Comparison of ENCODE assay signal across 16 cellular contexts in genomic region chr18:79590191-79591039, GRCh38.
DNase-seq lines count a peak whose midpoint lies in the region; ATAC-seq, FAIRE-seq and TF ChIP-seq lines count a peak whose summit lies in the region.
"Had no signal": no experiment of that assay in that cellular context is flagged by ENCODE, and none has a peak within 500 bp of the region (broad histone marks: within the 10 kb centered on the region; RNA-seq: fewer than 3 reads in every experiment).

No MANE protein-coding gene starts in this region.

- H3K9me3 Mint-ChIP-seq in chondrocyte (ENCODE audit: low read depth) (peaks cover 23% of the 10 kb centered on the region), mesothelial cell of epicardium (peaks cover 17% of the 10 kb centered on the region)
- peaks cover 0 to 1% of the 10 kb centered on the region in 2 donors for H3K9me3 Mint-ChIP-seq in activated T-cell treated with anti-CD3 and anti-CD28 coated beads, Interleukin-2, amount 50 U/mL, for 72 hours
- H3K9me3 Mint-ChIP-seq: activated T-helper 17 cell treated with anti-CD3 and anti-CD28 coated beads, Interleukin-2, amount 50 U/mL, for 72 hours had no signal

- POLR2A ChIA-PET in HepG2 (lab: Yijun Ruan, JAX), result no interaction called here

- H3K9me3 ChIP-seq in HepG2 (ENCODE audit: low read length) (no peaks in the 10 kb centered on the region), smooth muscle cell (replicated peaks; ENCODE audit: low read depth) (no peaks in the 10 kb centered on the region)

- H3K4me1 Mint-ChIP-seq in chondrocyte (ENCODE audit: low read depth) (peaks cover 25% of the 10 kb centered on the region), mesothelial cell of epicardium (peaks cover 13% of the 10 kb centered on the region)
- no peaks in the 10 kb centered on the region for H3K4me1 Mint-ChIP-seq in activated T-cell treated with anti-CD3 and anti-CD28 coated beads, Interleukin-2, amount 50 U/mL, for 72 hours (ENCODE audit: low read depth)
- H3K4me1 Mint-ChIP-seq: activated T-helper 17 cell treated with anti-CD3 and anti-CD28 coated beads, Interleukin-2, amount 50 U/mL, for 72 hours; natural killer cell had no signal

- TF ChIP-seq CTCF in chondrocyte (IDR thresholded peaks at IDR 0.05) (no peak), HepG2 (CRISPR knock-in tag; IDR thresholded peaks at IDR 0.05) (no peak), smooth muscle cell (IDR thresholded peaks at IDR 0.05; ENCODE audit: borderline replicate concordance, insufficient read depth, poor library complexity, severe bottlenecking) (no peak), mesothelial cell of epicardium (IDR thresholded peaks at IDR 0.05; ENCODE audit: unreplicated experiment) (no peak)

- H2AFZ ChIP-seq in HepG2 (ENCODE audit: low read length), result no peak overlapping the region
- no peak overlapping the region for H2AFZ ChIP-seq in smooth muscle cell (ENCODE audit: low read depth)

- TF ChIP-seq RAD21 in HepG2 (CRISPR knock-in tag; IDR thresholded peaks at IDR 0.05), result no peak

- H3K4me3 ChIP-seq in HepG2 (replicated peaks in 1 of 3; ENCODE audit: insufficient read depth in 1 of 3, low read depth in 2 of 3, low read length in 3 of 3) (no peak overlapping the region; a peak in 1 of 6 replicates), smooth muscle cell (no peak overlapping the region)

- intact Hi-C loops in HepG2 (cut with micrococcal nuclease; ENCODE audit: unreplicated experiment), result no loop called here

- H3K9ac ChIP-seq in HepG2 (ENCODE audit: insufficient read depth, low read depth, low read length), result no peak overlapping the region
- peak overlapping the region; percentile 93 for H3K9ac ChIP-seq in smooth muscle cell (ENCODE audit: low read depth)

- no peak for TF ChIP-seq EP300 in HepG2 (IDR thresholded peaks at IDR 0.05; ENCODE audit: low read depth in 2 of 2, low read length in 2 of 2)
- no peak for TF ChIP-seq EP300 in HepG2 (CRISPR knock-in tag; IDR thresholded peaks at IDR 0.05; ENCODE audit: borderline replicate concordance)

- H3K4me1 ChIP-seq in HepG2 (ENCODE audit: insufficient read depth, low read length), result peaks cover 43% of the 10 kb centered on the region
- H3K4me1 ChIP-seq in smooth muscle cell (ENCODE audit: low read depth), result peaks cover 7% of the 10 kb centered on the region

- CTCF ChIA-PET in HepG2 (lab: Yijun Ruan, JAX; ENCODE audit: low intra/inter-chr PET ratio, low total read pairs), result no interaction called here

- DNase-seq in NCI-H1417 (lab: John Stamatoyannopoulos, UW) (peak in 2 of 3 experiments; percentile 82 to 84), chondrocyte (ENCODE audit: low spot score) (peak; percentile 88), HepG2 (ENCODE audit: low spot score) (no peak), smooth muscle cell (lab: John Stamatoyannopoulos, UW; ENCODE audit: unreplicated experiment) (no peak), mesothelial cell of epicardium (ENCODE audit: low spot score in 2 of 2, unreplicated experiment in 2 of 2) (no peak)
- DNase-seq in activated T-cell treated with anti-CD3 and anti-CD28 coated beads, Interleukin-2, amount 50 U/mL, for 72 hours, result no peak
- DNase-seq: activated CD8-positive, alpha-beta T cell treated with anti-CD3 and anti-CD28 coated beads for 36 hours; natural killer cell; NCI-H187 treated with DMSO at 0.1 percent for 48 hours; NCI-H524 treated with DMSO at 0.1 percent for 48 hours had no signal

- H3K36me3 ChIP-seq in HepG2 (replicated peaks in 1 of 2; ENCODE audit: control insufficient read depth in 1 of 2, insufficient read depth in 2 of 2, low read length in 2 of 2) (no peaks in the 10 kb centered on the region), smooth muscle cell (ENCODE audit: low read depth) (no peaks in the 10 kb centered on the region)

- H4K20me1 ChIP-seq in HepG2 (ENCODE audit: insufficient read depth, low read length) (no peaks in the 10 kb centered on the region), smooth muscle cell (ENCODE audit: low read depth) (no peaks in the 10 kb centered on the region)

- ATAC-seq in HepG2, result peak; percentile 21
- ATAC-seq in activated T-cell treated with anti-CD3 and anti-CD28 coated beads, Interleukin-2, amount 50 U/mL, for 72 hours (replicated peaks in 1 of 2), result no peak
- ATAC-seq in HG03457 (IDR thresholded peaks at IDR 0.05; ENCODE audit: unreplicated experiment), result no peak
- no peak for ATAC-seq in GM21390 (IDR thresholded peaks at IDR 0.05; ENCODE audit: unreplicated experiment)
- ATAC-seq: activated CD8-positive, alpha-beta T cell treated with anti-CD3 and anti-CD28 coated beads for 36 hours; activated T-helper 17 cell treated with anti-CD3 and anti-CD28 coated beads, Interleukin-2, amount 50 U/mL, for 72 hours; natural killer cell had no signal

- no peak overlapping the region for H3K4me3 Mint-ChIP-seq in chondrocyte (ENCODE audit: unreplicated experiment)
- H3K4me3 Mint-ChIP-seq in activated T-cell treated with anti-CD3 and anti-CD28 coated beads, Interleukin-2, amount 50 U/mL, for 72 hours, result no peak overlapping the region
- H3K4me3 Mint-ChIP-seq in mesothelial cell of epicardium, result no peak overlapping the region
- H3K4me3 Mint-ChIP-seq: activated CD8-positive, alpha-beta T cell treated with anti-CD3 and anti-CD28 coated beads for 36 hours; activated T-helper 17 cell treated with anti-CD3 and anti-CD28 coated beads, Interleukin-2, amount 50 U/mL, for 72 hours; natural killer cell had no signal

- H3K27me3 ChIP-seq in HepG2 (ENCODE audit: control insufficient read depth in 1 of 2, insufficient read depth in 2 of 2, low read length in 2 of 2), result peaks cover 11 to 67% of the 10 kb centered on the region in 2 experiments; a peak in 4 of 5 replicates
- no peaks in the 10 kb centered on the region for H3K27me3 ChIP-seq in smooth muscle cell (ENCODE audit: low read depth)

- in situ Hi-C loops in HepG2 (cut with HindIII; ENCODE audit: extremely low pct_ligation_motif_present, low pct_unique_long_range_greater_than_20kb), result no loop called here

- H3K79me2 ChIP-seq in HepG2 (ENCODE audit: insufficient read depth, low read length) (no peaks in the 10 kb centered on the region), smooth muscle cell (ENCODE audit: low read depth) (no peaks in the 10 kb centered on the region)

- H3K27ac Mint-ChIP-seq in chondrocyte (ENCODE audit: unreplicated experiment) (no peak overlapping the region), mesothelial cell of epicardium (no peak overlapping the region)
- H3K27ac Mint-ChIP-seq in activated T-cell treated with anti-CD3 and anti-CD28 coated beads, Interleukin-2, amount 50 U/mL, for 72 hours, result no peak overlapping the region
- H3K27ac Mint-ChIP-seq: activated CD8-positive, alpha-beta T cell treated with anti-CD3 and anti-CD28 coated beads for 36 hours; activated T-helper 17 cell treated with anti-CD3 and anti-CD28 coated beads, Interleukin-2, amount 50 U/mL, for 72 hours; natural killer cell had no signal

- peak overlapping the region; percentile 10; the same call in 1 of the 2 replicates for H3K4me2 ChIP-seq in HepG2 (ENCODE audit: low read depth, low read length)
- H3K4me2 ChIP-seq in smooth muscle cell, result no peak overlapping the region

- H3K36me3 Mint-ChIP-seq in chondrocyte (ENCODE audit: low read depth) (peaks cover 4% of the 10 kb centered on the region), mesothelial cell of epicardium (peaks cover 1% of the 10 kb centered on the region)
- H3K36me3 Mint-ChIP-seq in activated T-cell treated with anti-CD3 and anti-CD28 coated beads, Interleukin-2, amount 50 U/mL, for 72 hours (ENCODE audit: insufficient read depth in 2 of 2), result peaks cover 1 to 3% of the 10 kb centered on the region in 2 donors
- H3K36me3 Mint-ChIP-seq: natural killer cell had no signal

- no peak for TF ChIP-seq POLR2A in HepG2 (IDR thresholded peaks at IDR 0.05; ENCODE audit: insufficient read depth in 1 of 2, low read depth in 2 of 2, low read length in 2 of 2)

- no TSS peak for BruUV-seq in HepG2 (replicated peaks; lab: Mats Ljungman, UMichigan)

- H3K27me3 Mint-ChIP-seq in chondrocyte (ENCODE audit: low read depth), result peaks cover 22% of the 10 kb centered on the region
- peaks cover 6% of the 10 kb centered on the region for H3K27me3 Mint-ChIP-seq in activated T-cell treated with anti-CD3 and anti-CD28 coated beads, Interleukin-2, amount 50 U/mL, for 72 hours (ENCODE audit: low read depth)
- peaks cover 37% of the 10 kb centered on the region for H3K27me3 Mint-ChIP-seq in mesothelial cell of epicardium (ENCODE audit: low read depth)

- WGBS in HepG2 (ENCODE audit: low lambda C conversion rate), result 43% methylated on average over 6 of the region's 31 CpGs
- 84% methylated on average over 31 of the region's 31 CpGs for WGBS in smooth muscle cell (ENCODE audit: low lambda C conversion rate)

- H3K27ac ChIP-seq in HepG2 (ENCODE audit: extremely low read length, insufficient read depth, low read length) (no peak overlapping the region), smooth muscle cell (ENCODE audit: low read depth) (peak overlapping the region; percentile 99)
- H3K27ac ChIP-seq: C4-2B had no signal

- no peaks in the 10 kb centered on the region for H3F3A ChIP-seq in smooth muscle cell (ENCODE audit: low read depth)

- FAIRE-seq in HepG2 (lab: Jason Lieb, UNC), result no peak
- FAIRE-seq: H54, TTC549 had no signal

TF ChIP-seq in HepG2, 621 proteins besides CTCF, POLR2A, EP300 and RAD21 (continues in another document):
- TF ChIP-seq MAFK (conservative IDR thresholded peaks at IDR 0.05 in 1 of 2, IDR thresholded peaks at IDR 0.05 in 1 of 2; ENCODE audit: low read length in 2 of 2) (0 out of 4 replicates have a peak, but pooled peaks of 1 of the 2 experiments have one; percentile 16), U2AF2 (IDR thresholded peaks at IDR 0.05; ENCODE audit: low read depth, low read length) (no peak), MEF2D (CRISPR knock-in tag; IDR thresholded peaks at IDR 0.05) (no peak), JARID2 (CRISPR knock-in tag; IDR thresholded peaks at IDR 0.05; ENCODE audit: insufficient replicate concordance) (no peak)

Comparison
In these comparisons a context has a peak if more than half of its experiments do, and no peak if none do; other contexts are left out.
1. DNase-seq: peak in NCI-H1417 (2 of 3) and chondrocyte (single experiment); none in HepG2 (single experiment), smooth muscle cell (single experiment), activated T-cell treated with anti-CD3 and anti-CD28 coated beads, Interleukin-2, amount 50 U/mL, for 72 hours (0 of 2) and mesothelial cell of epicardium (0 of 2).